In the genomic region with DNA sequence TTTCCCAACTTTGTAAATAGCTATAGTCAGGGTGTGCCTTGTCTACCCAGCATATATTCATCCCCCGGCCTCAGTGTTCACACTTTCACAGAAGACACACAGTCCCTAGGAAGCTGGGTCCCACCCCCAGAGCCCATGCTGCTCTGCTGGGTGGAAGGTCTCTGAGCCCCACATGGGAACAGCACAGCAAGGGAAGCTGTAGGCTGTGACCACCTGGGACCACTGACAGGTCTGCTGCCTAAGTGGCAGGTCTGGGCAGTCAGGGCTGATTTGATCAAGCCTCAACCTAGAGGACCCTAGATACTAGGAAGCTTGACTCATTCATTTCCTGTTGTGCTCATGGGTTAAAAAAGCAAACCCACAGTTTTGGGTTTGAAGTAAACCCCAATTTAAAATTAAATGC, we compare ENCODE assay signal across 10 cellular contexts. TPM values are rescaled to one million over a fixed set of nuclear protein-coding genes. Genes with fewer than 3 reads are reported as not detected.
DNase-seq lines count a peak whose midpoint lies in the region; ATAC-seq, FAIRE-seq and TF ChIP-seq lines count a peak whose summit lies in the region.
"Had no signal": no experiment of that assay in that cellular context is flagged by ENCODE, and none has a peak within 500 bp of the region (broad histone marks: within the 10 kb centered on the region; RNA-seq: fewer than 3 reads in every experiment).

No MANE protein-coding gene starts in this region.

- in situ Hi-C loops in HepG2 (cut with HindIII; ENCODE audit: extremely low pct_ligation_motif_present, low pct_unique_long_range_greater_than_20kb): no loop called here

- ATAC-seq in right lobe of liver (peak in 1 of 4 donors; percentile 3), HepG2 (no peak)

- no peak for TF ChIP-seq CTCF in right lobe of liver (IDR thresholded peaks at IDR 0.05)
- no peak for TF ChIP-seq CTCF in HepG2 (CRISPR knock-in tag; IDR thresholded peaks at IDR 0.05)
- TF ChIP-seq CTCF in vagina (IDR thresholded peaks at IDR 0.05): no peak

- POLR2A ChIA-PET in HepG2 (lab: Yijun Ruan, JAX): no interaction called here

- no peak overlapping the region for H2AFZ ChIP-seq in HepG2 (ENCODE audit: low read length)

- TF ChIP-seq EP300 in HepG2 (IDR thresholded peaks at IDR 0.05; ENCODE audit: low read depth in 2 of 2, low read length in 2 of 2): no peak
- no peak for TF ChIP-seq EP300 in HepG2 (CRISPR knock-in tag; IDR thresholded peaks at IDR 0.05; ENCODE audit: borderline replicate concordance)

- no TSS peak for BruUV-seq in HepG2 (replicated peaks; lab: Mats Ljungman, UMichigan)

- H3K79me2 ChIP-seq in HepG2 (ENCODE audit: insufficient read depth, low read length): no peaks in the 10 kb centered on the region

- H3K9me3 ChIP-seq in right lobe of liver: no peaks in the 10 kb centered on the region
- no peaks in the 10 kb centered on the region for H3K9me3 ChIP-seq in HepG2 (ENCODE audit: low read length)
- no peaks in the 10 kb centered on the region for H3K9me3 ChIP-seq in muscle layer of duodenum (ENCODE audit: control insufficient read depth in 1 of 2, low read length in 2 of 2)
- H3K9me3 ChIP-seq in vagina: no peaks in the 10 kb centered on the region
- H3K9me3 ChIP-seq: MG63 had no signal

- 43% methylated on average over 1 of the region's 1 CpG for WGBS in right lobe of liver (ENCODE audit: insufficient coverage, low coverage, low lambda C conversion rate, missing lambda C conversion rate)
- WGBS in HepG2 (ENCODE audit: low lambda C conversion rate): no CpG with 5 or more reads among the region's 1 CpG

- DNase-seq in right lobe of liver (peak in 1 of 3 donors; percentile 28), HepG2 (ENCODE audit: low spot score) (no peak), activated T-helper 1 cell treated with Interleukin-2 at 50 U/mL for 16 hours (ENCODE audit: low read depth) (peak; percentile 38), vagina (ENCODE audit: extremely low spot score in 2 of 2) (no peak), amniotic stem cell (lab: John Stamatoyannopoulos, UW) (no peak), cortex of kidney (lab: John Stamatoyannopoulos, UW) (no peak)
- DNase-seq in effector CD4-positive, alpha-beta T cell: no peak

- no peaks in the 10 kb centered on the region for H4K20me1 ChIP-seq in HepG2 (ENCODE audit: insufficient read depth, low read length)

- H3K4me2 ChIP-seq in HepG2 (ENCODE audit: low read depth, low read length): no peak overlapping the region

- H3K9ac ChIP-seq in HepG2 (ENCODE audit: insufficient read depth, low read depth, low read length): no peak overlapping the region

- FAIRE-seq in HepG2 (lab: Jason Lieb, UNC): no peak
- FAIRE-seq: islet of Langerhans had no signal

- H3K4me1 ChIP-seq in right lobe of liver (no peaks in the 10 kb centered on the region), HepG2 (ENCODE audit: insufficient read depth, low read length) (no peaks in the 10 kb centered on the region), muscle layer of duodenum (ENCODE audit: control insufficient read depth in 1 of 2, insufficient read depth in 2 of 2, low read length in 2 of 2) (peaks cover 0 to 6% of the 10 kb centered on the region in 2 donors), vagina (no peaks in the 10 kb centered on the region)

- intact Hi-C loops in right lobe of liver (cut with DNase I): no loop called here
- intact Hi-C loops in HepG2 (cut with micrococcal nuclease; ENCODE audit: unreplicated experiment): no loop called here
- intact Hi-C loops in vagina (cut with DNase I): no loop called here

- CTCF ChIA-PET in HepG2 (lab: Yijun Ruan, JAX; ENCODE audit: low intra/inter-chr PET ratio, low total read pairs): no interaction called here

- TF ChIP-seq POLR2A in right lobe of liver (IDR thresholded peaks at IDR 0.05) (no peak), HepG2 (IDR thresholded peaks at IDR 0.05; ENCODE audit: insufficient read depth in 1 of 2, low read depth in 2 of 2, low read length in 2 of 2) (no peak), vagina (IDR thresholded peaks at IDR 0.05) (no peak)

- H3K27me3 ChIP-seq in right lobe of liver (no peaks in the 10 kb centered on the region), HepG2 (ENCODE audit: control insufficient read depth in 1 of 2, insufficient read depth in 2 of 2, low read length in 2 of 2) (peaks cover 2 to 14% of the 10 kb centered on the region in 2 experiments; a peak in 2 of 5 replicates), muscle layer of duodenum (ENCODE audit: low read depth, low read length) (no peaks in the 10 kb centered on the region), vagina (no peaks in the 10 kb centered on the region)
- H3K27me3 ChIP-seq: MG63 had no signal

- peak overlapping the region in 2 of 3 donors; percentile 52 to 63 for H3K27ac ChIP-seq in right lobe of liver
- no peak overlapping the region for H3K27ac ChIP-seq in HepG2 (ENCODE audit: extremely low read length, insufficient read depth, low read length)
- peak overlapping the region; percentile 66 for H3K27ac ChIP-seq in muscle layer of duodenum (ENCODE audit: low read length)
- H3K27ac ChIP-seq in vagina: peak overlapping the region; percentile 57

- no peak for TF ChIP-seq RAD21 in HepG2 (CRISPR knock-in tag; IDR thresholded peaks at IDR 0.05)

- H3K36me3 ChIP-seq in right lobe of liver (peaks cover 0 to 3% (median 0%) of the 10 kb centered on the region in 4 donors), HepG2 (replicated peaks in 1 of 2; ENCODE audit: control insufficient read depth in 1 of 2, insufficient read depth in 2 of 2, low read length in 2 of 2) (no peaks in the 10 kb centered on the region), muscle layer of duodenum (ENCODE audit: control insufficient read depth in 1 of 2, insufficient read depth in 2 of 2, low read length in 2 of 2) (no peaks in the 10 kb centered on the region), vagina (no peaks in the 10 kb centered on the region)
- H3K36me3 ChIP-seq: MG63 had no signal

- H3K4me3 ChIP-seq in right lobe of liver: no peak overlapping the region
- H3K4me3 ChIP-seq in HepG2 (replicated peaks in 1 of 3; ENCODE audit: insufficient read depth in 1 of 3, low read depth in 2 of 3, low read length in 3 of 3): no peak overlapping the region
- no peak overlapping the region for H3K4me3 ChIP-seq in muscle layer of duodenum (ENCODE audit: low read depth in 1 of 2, low read length in 2 of 2)
- no peak overlapping the region for H3K4me3 ChIP-seq in vagina
- H3K4me3 ChIP-seq: MG63 had no signal

TF ChIP-seq in HepG2, 621 proteins besides CTCF, POLR2A, EP300 and RAD21 (continues in another document):
- no peak for TF ChIP-seq TEAD2 (CRISPR knock-in tag; IDR thresholded peaks at IDR 0.05)
- no peak for TF ChIP-seq HMGA1 (CRISPR knock-in tag; conservative IDR thresholded peaks at IDR 0.05)
- TF ChIP-seq ZNF451 (CRISPR knock-in tag; IDR thresholded peaks at IDR 0.05): no peak
- no peak for TF ChIP-seq ZFP36L1 (CRISPR knock-in tag; IDR thresholded peaks at IDR 0.05)
- no peak for TF ChIP-seq SALL1 (CRISPR knock-in tag; IDR thresholded peaks at IDR 0.05)
- no peak for TF ChIP-seq MAZ (IDR thresholded peaks at IDR 0.05; ENCODE audit: borderline replicate concordance, low read depth, low read length)
- TF ChIP-seq MAZ (CRISPR knock-in tag; IDR thresholded peaks at IDR 0.05; ENCODE audit: low read depth): no peak
- TF ChIP-seq, protein P1, sequence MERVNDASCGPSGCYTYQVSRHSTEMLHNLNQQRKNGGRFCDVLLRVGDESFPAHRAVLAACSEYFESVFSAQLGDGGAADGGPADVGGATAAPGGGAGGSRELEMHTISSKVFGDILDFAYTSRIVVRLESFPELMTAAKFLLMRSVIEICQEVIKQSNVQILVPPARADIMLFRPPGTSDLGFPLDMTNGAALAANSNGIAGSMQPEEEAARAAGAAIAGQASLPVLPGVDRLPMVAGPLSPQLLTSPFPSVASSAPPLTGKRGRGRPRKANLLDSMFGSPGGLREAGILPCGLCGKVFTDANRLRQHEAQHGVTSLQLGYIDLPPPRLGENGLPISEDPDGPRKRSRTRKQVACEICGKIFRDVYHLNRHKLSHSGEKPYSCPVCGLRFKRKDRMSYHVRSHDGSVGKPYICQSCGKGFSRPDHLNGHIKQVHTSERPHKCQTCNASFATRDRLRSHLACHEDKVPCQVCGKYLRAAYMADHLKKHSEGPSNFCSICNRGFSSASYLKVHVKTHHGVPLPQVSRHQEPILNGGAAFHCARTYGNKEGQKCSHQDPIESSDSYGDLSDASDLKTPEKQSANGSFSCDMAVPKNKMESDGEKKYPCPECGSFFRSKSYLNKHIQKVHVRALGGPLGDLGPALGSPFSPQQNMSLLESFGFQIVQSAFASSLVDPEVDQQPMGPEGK (CRISPR knock-in tag; IDR thresholded peaks at IDR 0.05): no peak

RNA-seq across cellular contexts. Expression of a gene that starts 16.8 kb away (rescaled TPM):
- total RNA-seq in right lobe of liver (10 to 100 TPM in 2 of 6 experiments, 1 to 10 TPM in 4; 4.9 to 17.9 (median 7.4) TPM), HepG2 (2016; rRNA removed; fragmentation: Illumina TruSeq; extraction: Trizol) (not detected in 2 replicates), vagina (29.0 TPM)
- total RNA-seq in HepG2 (2016; cell fraction: cytosol; rRNA removed; fragmentation: Illumina TruSeq; extraction: Trizol; ENCODE audit: low read depth): not detected in 2 replicates
- total RNA-seq in HepG2 (2016; cell fraction: insoluble cytoplasmic fraction; rRNA removed; fragmentation: Illumina TruSeq; extraction: Trizol): not detected in 2 replicates
- total RNA-seq in HepG2 (2016; cell fraction: membrane; rRNA removed; fragmentation: Illumina TruSeq; extraction: Trizol): not detected in 2 replicates
- total RNA-seq in HepG2 (2016; cell fraction: nucleus; rRNA removed; fragmentation: Illumina TruSeq; extraction: Trizol): not detected in 2 replicates
- polyA plus RNA-seq in HepG2 (2011; rRNA removed): 0.03 TPM in 1 of 2 replicates, not detected in the other
- polyA plus RNA-seq in HepG2 (2011; cell fraction: cytosol; rRNA removed): 0.01 TPM in 1 of 2 replicates, not detected in the other
- polyA plus RNA-seq in HepG2 (2011; cell fraction: nucleus; rRNA removed): 0.07 TPM in 1 of 2 replicates, not detected in the other
- 0.29 TPM in 1 of 2 replicates, not detected in the other for polyA plus RNA-seq in HepG2 (2012)
- not detected in 2 replicates for polyA plus RNA-seq in HepG2 (2016; cell fraction: cytosol; fragmentation: Illumina TruSeq; extraction: Trizol; ENCODE audit: low read depth)
- polyA plus RNA-seq in HepG2 (2016; cell fraction: insoluble cytoplasmic fraction; fragmentation: Illumina TruSeq; extraction: Trizol; ENCODE audit: low read depth): not detected in 2 replicates
- polyA plus RNA-seq in HepG2 (2016; cell fraction: membrane; fragmentation: Illumina TruSeq; extraction: Trizol; ENCODE audit: low read depth): not detected in 2 replicates
- not detected in 2 replicates for polyA plus RNA-seq in HepG2 (2016; cell fraction: nucleus; fragmentation: Illumina TruSeq; extraction: Trizol; ENCODE audit: insufficient read depth, low read depth)
- polyA minus RNA-seq in HepG2 (2011; rRNA and poly(A)+ RNA removed; ENCODE audit: low replicate concordance): 1.2 TPM in 1 of 2 replicates, not detected in the other
- not detected in 2 replicates for polyA minus RNA-seq in HepG2 (2011; cell fraction: cytosol; rRNA and poly(A)+ RNA removed)
- not detected in 2 replicates for polyA minus RNA-seq in HepG2 (2011; cell fraction: nucleus; rRNA and poly(A)+ RNA removed)
